ENCODE assay signal across 1 cellular context in genomic region chr7:99618726-99619125, GRCh38.
TF ChIP-seq lines count a peak whose summit lies in the region.

No MANE protein-coding gene starts in this region.

TF ChIP-seq in IMR-90, 13 proteins besides CTCF, POLR2A, EP300 and RAD21:
- no peak for TF ChIP-seq CHD1 (IDR thresholded peaks at IDR 0.05; ENCODE audit: low read depth, low read length)
- no peak for TF ChIP-seq RCOR1 (IDR thresholded peaks at IDR 0.05; ENCODE audit: insufficient replicate concordance, low read length)
- TF ChIP-seq FOS (IDR thresholded peaks at IDR 0.05; ENCODE audit: low read depth, low read length) = 0 out of 2 replicates have a peak, but pooled peaks have one; percentile 7
- no peak for TF ChIP-seq BHLHE40 (IDR thresholded peaks at IDR 0.05; ENCODE audit: low read depth, low read length)
- no peak for TF ChIP-seq RFX5 (IDR thresholded peaks at IDR 0.05; ENCODE audit: low read depth, low read length)
- no peak for TF ChIP-seq NFE2L2 (IDR thresholded peaks at IDR 0.05; ENCODE audit: low read depth, low read length)
- no peak for TF ChIP-seq USF2 (IDR thresholded peaks at IDR 0.05; ENCODE audit: low read depth, low read length)
